1 cellular context compared by ENCODE assay signal in genomic region chr1:3992103-3992556, GRCh38.
TF ChIP-seq lines count a peak whose summit lies in the region.

No MANE protein-coding gene starts in this region.

TF ChIP-seq in K562, 482 proteins besides CTCF, POLR2A, EP300 and RAD21 (continued from another document and continues in another):
- TF ChIP-seq, protein P1, sequence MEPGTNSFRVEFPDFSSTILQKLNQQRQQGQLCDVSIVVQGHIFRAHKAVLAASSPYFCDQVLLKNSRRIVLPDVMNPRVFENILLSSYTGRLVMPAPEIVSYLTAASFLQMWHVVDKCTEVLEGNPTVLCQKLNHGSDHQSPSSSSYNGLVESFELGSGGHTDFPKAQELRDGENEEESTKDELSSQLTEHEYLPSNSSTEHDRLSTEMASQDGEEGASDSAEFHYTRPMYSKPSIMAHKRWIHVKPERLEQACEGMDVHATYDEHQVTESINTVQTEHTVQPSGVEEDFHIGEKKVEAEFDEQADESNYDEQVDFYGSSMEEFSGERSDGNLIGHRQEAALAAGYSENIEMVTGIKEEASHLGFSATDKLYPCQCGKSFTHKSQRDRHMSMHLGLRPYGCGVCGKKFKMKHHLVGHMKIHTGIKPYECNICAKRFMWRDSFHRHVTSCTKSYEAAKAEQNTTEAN (CRISPR knock-in tag; IDR thresholded peaks at IDR 0.05): 0 out of 2 replicates have a peak, but pooled peaks have one; percentile 72
- TF ChIP-seq TOE1 (IDR thresholded peaks at IDR 0.05; ENCODE audit: borderline replicate concordance) (no peak), TOE1 (CRISPR knock-in tag; IDR thresholded peaks at IDR 0.05; ENCODE audit: borderline replicate concordance, low read depth) (no peak), SPI1 (IDR thresholded peaks at IDR 0.05; ENCODE audit: borderline replicate concordance, low read depth, low read length) (no peak), GTF2A2 (tag; IDR thresholded peaks at IDR 0.05) (no peak), CREB1 (IDR thresholded peaks at IDR 0.05) (peak; percentile 99), CREB1 (CRISPR knock-in tag; IDR thresholded peaks at IDR 0.05) (peak; percentile 100), ELK3 (CRISPR knock-in tag; IDR thresholded peaks at IDR 0.05) (no peak), NONO (IDR thresholded peaks at IDR 0.05; ENCODE audit: low read depth in 2 of 2, low read length in 1 of 2) (no peak), NRF1 (conservative IDR thresholded peaks at IDR 0.05 in 1 of 2, IDR thresholded peaks at IDR 0.05 in 1 of 2) (no peak), KAT7 (CRISPR knock-in tag; IDR thresholded peaks at IDR 0.05; ENCODE audit: borderline replicate concordance) (no peak), SRF (CRISPR knock-in tag; IDR thresholded peaks at IDR 0.05) (no peak), RBM34 (IDR thresholded peaks at IDR 0.05; ENCODE audit: borderline replicate concordance, insufficient read depth, low read length) (no peak), TCF3 (CRISPR knock-in tag; IDR thresholded peaks at IDR 0.05) (no peak), BRD9 (IDR thresholded peaks at IDR 0.05; ENCODE audit: low read depth, partially characterized antibody) (no peak), HEY1 (CRISPR knock-in tag; IDR thresholded peaks at IDR 0.05; ENCODE audit: borderline replicate concordance) (no peak), XRCC4 (IDR thresholded peaks at IDR 0.05; ENCODE audit: extremely low read depth, insufficient read depth, insufficient read length) (no peak), TRIM24 (IDR thresholded peaks at IDR 0.05) (peak; percentile 71 to 80; a peak in 3 of 4 replicates), RCOR1 (IDR thresholded peaks at IDR 0.05; ENCODE audit: borderline replicate concordance in 1 of 2, low read depth in 2 of 2, low read length in 2 of 2) (peak in 1 of 2 experiments; percentile 75; a peak in 2 of 4 replicates), NR2F6 (CRISPR knock-in tag; IDR thresholded peaks at IDR 0.05) (no peak), MTA3 (IDR thresholded peaks at IDR 0.05; ENCODE audit: borderline replicate concordance) (peak; percentile 99), SNRNP70 (optimal IDR thresholded peaks at IDR 0.05; ENCODE audit: low read depth, low read length) (no peak), ZNF75A (CRISPR knock-in tag; IDR thresholded peaks at IDR 0.05) (no peak), SMARCA4 (IDR thresholded peaks at IDR 0.05) (no peak), SLC30A9 (CRISPR knock-in tag; IDR thresholded peaks at IDR 0.05) (no peak), NCOA4 (IDR thresholded peaks at IDR 0.05; ENCODE audit: partially characterized antibody) (no peak), ZNF764 (CRISPR knock-in tag; IDR thresholded peaks at IDR 0.05; ENCODE audit: low read depth) (no peak), ZNF780A (CRISPR knock-in tag; IDR thresholded peaks at IDR 0.05) (no peak), ZNF561 (CRISPR knock-in tag; conservative IDR thresholded peaks at IDR 0.05) (no peak), HDAC8 (tag; IDR thresholded peaks at IDR 0.05) (no peak), GABPB1 (CRISPR knock-in tag; IDR thresholded peaks at IDR 0.05) (peak; percentile 85), ZNF253 (CRISPR knock-in tag; conservative IDR thresholded peaks at IDR 0.05) (no peak), POLR3A (IDR thresholded peaks at IDR 0.05; ENCODE audit: borderline replicate concordance, extremely low read depth, insufficient read depth, insufficient read length) (no peak), UBTF (IDR thresholded peaks at IDR 0.05; ENCODE audit: borderline replicate concordance in 1 of 2, low read depth in 2 of 2, low read length in 2 of 2) (no peak), ZNF12 (CRISPR knock-in tag; IDR thresholded peaks at IDR 0.05) (no peak), ETV6 (IDR thresholded peaks at IDR 0.05; ENCODE audit: borderline replicate concordance in 1 of 2, low read depth in 2 of 2, low read length in 1 of 2) (no peak), ETV6 (CRISPR knock-in tag; IDR thresholded peaks at IDR 0.05; ENCODE audit: borderline replicate concordance) (no peak), HNRNPLL (IDR thresholded peaks at IDR 0.05; ENCODE audit: low read depth, low read length, poor library complexity, severe bottlenecking) (no peak)
- TF ChIP-seq, protein P2, sequence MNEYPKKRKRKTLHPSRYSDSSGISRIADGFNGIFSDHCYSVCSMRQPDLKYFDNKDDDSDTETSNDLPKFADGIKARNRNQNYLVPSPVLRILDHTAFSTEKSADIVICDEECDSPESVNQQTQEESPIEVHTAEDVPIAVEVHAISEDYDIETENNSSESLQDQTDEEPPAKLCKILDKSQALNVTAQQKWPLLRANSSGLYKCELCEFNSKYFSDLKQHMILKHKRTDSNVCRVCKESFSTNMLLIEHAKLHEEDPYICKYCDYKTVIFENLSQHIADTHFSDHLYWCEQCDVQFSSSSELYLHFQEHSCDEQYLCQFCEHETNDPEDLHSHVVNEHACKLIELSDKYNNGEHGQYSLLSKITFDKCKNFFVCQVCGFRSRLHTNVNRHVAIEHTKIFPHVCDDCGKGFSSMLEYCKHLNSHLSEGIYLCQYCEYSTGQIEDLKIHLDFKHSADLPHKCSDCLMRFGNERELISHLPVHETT (CRISPR knock-in tag; conservative IDR thresholded peaks at IDR 0.05 in 1 of 2, IDR thresholded peaks at IDR 0.05 in 1 of 2): no peak
- TF ChIP-seq, protein P3, sequence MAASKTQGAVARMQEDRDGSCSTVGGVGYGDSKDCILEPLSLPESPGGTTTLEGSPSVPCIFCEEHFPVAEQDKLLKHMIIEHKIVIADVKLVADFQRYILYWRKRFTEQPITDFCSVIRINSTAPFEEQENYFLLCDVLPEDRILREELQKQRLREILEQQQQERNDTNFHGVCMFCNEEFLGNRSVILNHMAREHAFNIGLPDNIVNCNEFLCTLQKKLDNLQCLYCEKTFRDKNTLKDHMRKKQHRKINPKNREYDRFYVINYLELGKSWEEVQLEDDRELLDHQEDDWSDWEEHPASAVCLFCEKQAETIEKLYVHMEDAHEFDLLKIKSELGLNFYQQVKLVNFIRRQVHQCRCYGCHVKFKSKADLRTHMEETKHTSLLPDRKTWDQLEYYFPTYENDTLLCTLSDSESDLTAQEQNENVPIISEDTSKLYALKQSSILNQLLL (CRISPR knock-in tag; IDR thresholded peaks at IDR 0.05; ENCODE audit: borderline replicate concordance): no peak
- TF ChIP-seq, protein P4, sequence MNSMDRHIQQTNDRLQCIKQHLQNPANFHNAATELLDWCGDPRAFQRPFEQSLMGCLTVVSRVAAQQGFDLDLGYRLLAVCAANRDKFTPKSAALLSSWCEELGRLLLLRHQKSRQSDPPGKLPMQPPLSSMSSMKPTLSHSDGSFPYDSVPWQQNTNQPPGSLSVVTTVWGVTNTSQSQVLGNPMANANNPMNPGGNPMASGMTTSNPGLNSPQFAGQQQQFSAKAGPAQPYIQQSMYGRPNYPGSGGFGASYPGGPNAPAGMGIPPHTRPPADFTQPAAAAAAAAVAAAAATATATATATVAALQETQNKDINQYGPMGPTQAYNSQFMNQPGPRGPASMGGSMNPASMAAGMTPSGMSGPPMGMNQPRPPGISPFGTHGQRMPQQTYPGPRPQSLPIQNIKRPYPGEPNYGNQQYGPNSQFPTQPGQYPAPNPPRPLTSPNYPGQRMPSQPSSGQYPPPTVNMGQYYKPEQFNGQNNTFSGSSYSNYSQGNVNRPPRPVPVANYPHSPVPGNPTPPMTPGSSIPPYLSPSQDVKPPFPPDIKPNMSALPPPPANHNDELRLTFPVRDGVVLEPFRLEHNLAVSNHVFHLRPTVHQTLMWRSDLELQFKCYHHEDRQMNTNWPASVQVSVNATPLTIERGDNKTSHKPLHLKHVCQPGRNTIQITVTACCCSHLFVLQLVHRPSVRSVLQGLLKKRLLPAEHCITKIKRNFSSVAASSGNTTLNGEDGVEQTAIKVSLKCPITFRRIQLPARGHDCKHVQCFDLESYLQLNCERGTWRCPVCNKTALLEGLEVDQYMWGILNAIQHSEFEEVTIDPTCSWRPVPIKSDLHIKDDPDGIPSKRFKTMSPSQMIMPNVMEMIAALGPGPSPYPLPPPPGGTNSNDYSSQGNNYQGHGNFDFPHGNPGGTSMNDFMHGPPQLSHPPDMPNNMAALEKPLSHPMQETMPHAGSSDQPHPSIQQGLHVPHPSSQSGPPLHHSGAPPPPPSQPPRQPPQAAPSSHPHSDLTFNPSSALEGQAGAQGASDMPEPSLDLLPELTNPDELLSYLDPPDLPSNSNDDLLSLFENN (IDR thresholded peaks at IDR 0.05; ENCODE audit: low read depth in 2 of 2, low read length in 2 of 2): no peak
- TF ChIP-seq, protein P5, sequence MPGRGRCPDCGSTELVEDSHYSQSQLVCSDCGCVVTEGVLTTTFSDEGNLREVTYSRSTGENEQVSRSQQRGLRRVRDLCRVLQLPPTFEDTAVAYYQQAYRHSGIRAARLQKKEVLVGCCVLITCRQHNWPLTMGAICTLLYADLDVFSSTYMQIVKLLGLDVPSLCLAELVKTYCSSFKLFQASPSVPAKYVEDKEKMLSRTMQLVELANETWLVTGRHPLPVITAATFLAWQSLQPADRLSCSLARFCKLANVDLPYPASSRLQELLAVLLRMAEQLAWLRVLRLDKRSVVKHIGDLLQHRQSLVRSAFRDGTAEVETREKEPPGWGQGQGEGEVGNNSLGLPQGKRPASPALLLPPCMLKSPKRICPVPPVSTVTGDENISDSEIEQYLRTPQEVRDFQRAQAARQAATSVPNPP (IDR thresholded peaks at IDR 0.05; ENCODE audit: borderline replicate concordance, insufficient read depth, insufficient read length): no peak
- TF ChIP-seq, protein P6, sequence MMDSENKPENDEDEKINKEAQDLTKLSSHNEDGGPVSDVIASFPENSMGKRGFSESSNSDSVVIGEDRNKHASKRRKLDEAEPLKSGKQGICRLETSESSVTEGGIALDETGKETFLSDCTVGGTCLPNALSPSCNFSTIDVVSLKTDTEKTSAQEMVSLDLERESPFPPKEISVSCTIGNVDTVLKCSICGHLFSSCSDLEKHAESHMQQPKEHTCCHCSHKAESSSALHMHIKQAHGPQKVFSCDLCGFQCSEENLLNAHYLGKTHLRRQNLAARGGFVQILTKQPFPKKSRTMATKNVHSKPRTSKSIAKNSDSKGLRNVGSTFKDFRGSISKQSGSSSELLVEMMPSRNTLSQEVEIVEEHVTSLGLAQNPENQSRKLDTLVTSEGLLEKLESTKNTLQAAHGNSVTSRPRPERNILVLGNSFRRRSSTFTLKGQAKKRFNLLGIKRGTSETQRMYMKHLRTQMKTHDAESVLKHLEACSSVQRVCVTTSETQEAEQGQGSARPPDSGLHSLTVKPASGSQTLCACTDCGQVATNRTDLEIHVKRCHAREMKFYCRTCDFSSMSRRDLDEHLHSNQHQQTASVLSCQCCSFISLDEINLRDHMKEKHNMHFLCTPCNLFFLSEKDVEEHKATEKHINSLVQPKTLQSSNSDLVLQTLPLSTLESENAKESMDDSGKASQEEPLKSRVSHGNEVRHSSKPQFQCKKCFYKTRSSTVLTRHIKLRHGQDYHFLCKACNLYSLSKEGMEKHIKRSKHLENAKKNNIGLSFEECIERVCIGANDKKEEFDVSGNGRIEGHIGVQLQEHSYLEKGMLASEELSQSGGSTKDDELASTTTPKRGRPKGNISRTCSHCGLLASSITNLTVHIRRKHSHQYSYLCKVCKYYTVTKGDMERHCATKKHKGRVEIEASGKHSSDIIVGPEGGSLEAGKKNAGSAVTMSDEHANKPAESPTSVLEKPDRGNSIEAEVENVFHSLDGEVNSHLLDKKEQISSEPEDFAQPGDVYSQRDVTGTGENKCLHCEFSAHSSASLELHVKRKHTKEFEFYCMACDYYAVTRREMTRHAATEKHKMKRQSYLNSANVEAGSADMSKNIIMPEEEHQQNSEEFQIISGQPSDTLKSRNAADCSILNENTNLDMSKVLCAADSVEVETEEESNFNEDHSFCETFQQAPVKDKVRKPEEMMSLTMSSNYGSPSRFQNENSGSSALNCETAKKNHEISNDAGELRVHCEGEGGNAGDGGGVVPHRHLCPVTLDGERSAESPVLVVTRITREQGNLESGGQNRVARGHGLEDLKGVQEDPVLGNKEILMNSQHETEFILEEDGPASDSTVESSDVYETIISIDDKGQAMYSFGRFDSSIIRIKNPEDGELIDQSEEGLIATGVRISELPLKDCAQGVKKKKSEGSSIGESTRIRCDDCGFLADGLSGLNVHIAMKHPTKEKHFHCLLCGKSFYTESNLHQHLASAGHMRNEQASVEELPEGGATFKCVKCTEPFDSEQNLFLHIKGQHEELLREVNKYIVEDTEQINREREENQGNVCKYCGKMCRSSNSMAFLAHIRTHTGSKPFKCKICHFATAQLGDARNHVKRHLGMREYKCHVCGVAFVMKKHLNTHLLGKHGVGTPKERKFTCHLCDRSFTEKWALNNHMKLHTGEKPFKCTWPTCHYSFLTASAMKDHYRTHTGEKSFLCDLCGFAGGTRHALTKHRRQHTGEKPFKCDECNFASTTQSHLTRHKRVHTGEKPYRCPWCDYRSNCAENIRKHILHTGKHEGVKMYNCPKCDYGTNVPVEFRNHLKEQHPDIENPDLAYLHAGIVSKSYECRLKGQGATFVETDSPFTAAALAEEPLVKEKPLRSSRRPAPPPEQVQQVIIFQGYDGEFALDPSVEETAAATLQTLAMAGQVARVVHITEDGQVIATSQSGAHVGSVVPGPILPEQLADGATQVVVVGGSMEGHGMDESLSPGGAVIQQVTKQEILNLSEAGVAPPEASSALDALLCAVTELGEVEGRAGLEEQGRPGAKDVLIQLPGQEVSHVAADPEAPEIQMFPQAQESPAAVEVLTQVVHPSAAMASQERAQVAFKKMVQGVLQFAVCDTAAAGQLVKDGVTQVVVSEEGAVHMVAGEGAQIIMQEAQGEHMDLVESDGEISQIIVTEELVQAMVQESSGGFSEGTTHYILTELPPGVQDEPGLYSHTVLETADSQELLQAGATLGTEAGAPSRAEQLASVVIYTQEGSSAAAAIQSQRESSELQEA (IDR thresholded peaks at IDR 0.05; ENCODE audit: low read depth): no peak
